Comparison of ENCODE assay signal across 1 cellular context in the genomic region with DNA sequence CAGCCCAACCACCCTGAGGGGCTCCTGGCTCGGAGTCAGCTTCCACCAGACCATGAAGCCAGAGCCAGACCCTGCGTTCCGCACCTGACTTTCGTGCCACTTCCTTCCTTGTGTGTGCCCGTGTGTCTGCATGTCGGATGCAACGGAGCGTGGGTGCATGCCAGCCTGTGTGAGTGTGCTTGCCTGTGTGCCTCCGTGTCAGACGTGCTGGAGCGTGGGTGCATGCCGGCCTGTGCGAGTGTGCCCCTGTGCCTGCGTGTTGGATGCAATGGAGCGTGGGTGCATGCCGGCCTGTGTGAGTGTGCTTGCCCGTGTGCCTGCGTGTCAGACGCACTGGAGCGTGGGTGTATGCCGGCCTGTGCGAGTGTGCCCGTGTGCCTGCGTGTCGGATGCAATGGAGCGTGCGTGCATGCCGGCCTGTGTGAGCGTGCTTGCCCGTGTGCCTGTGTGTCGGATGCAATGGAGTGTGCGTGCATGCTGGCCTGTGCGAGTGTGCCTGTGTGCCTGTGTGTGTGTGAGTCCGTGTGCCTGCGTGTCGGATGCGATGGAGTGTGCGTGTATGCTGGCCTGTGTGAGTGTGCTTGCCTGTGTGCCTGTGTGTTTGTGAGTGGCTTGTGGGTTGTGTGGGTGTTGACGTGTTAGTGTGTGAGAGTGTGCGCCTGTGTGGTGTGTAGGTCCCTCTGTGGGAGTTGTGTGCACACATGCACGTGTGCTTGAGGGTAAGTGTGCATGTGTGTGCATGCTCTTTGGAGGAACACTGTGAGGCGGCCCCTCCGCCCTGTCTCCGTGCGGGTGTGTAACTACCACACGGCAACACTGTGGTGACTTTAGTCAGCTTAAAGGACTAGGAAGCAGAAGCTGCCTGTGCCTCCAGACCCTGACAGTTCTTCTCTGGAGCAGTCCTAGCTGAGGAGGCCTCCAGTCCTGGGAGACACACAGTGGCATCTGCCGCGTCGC.
TF ChIP-seq lines count a peak whose summit lies in the region.

No MANE protein-coding gene starts in this region.

TF ChIP-seq in H1, 55 proteins besides CTCF, POLR2A, EP300 and RAD21:
- TF ChIP-seq, protein P1, sequence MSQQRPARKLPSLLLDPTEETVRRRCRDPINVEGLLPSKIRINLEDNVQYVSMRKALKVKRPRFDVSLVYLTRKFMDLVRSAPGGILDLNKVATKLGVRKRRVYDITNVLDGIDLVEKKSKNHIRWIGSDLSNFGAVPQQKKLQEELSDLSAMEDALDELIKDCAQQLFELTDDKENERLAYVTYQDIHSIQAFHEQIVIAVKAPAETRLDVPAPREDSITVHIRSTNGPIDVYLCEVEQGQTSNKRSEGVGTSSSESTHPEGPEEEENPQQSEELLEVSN (IDR thresholded peaks at IDR 0.05), result no peak
- TF ChIP-seq KDM1A (IDR thresholded peaks at IDR 0.05; ENCODE audit: borderline replicate concordance, low read length) (no peak), CEBPB (IDR thresholded peaks at IDR 0.05; ENCODE audit: low read depth, low read length) (no peak), JUND (IDR thresholded peaks at IDR 0.05; ENCODE audit: low read length) (no peak), TCF12 (IDR thresholded peaks at IDR 0.05; ENCODE audit: low read depth, low read length) (no peak), SP1 (IDR thresholded peaks at IDR 0.05; ENCODE audit: low read depth, low read length) (no peak), TEAD4 (IDR thresholded peaks at IDR 0.05; ENCODE audit: low read depth, low read length) (no peak), GABPA (IDR thresholded peaks at IDR 0.05; ENCODE audit: borderline replicate concordance, insufficient read depth, low read length) (no peak), ASH2L (IDR thresholded peaks at IDR 0.05; ENCODE audit: low read length) (no peak), SAP30 (IDR thresholded peaks at IDR 0.05; ENCODE audit: insufficient read depth, insufficient replicate concordance, low read length) (no peak), JUN (IDR thresholded peaks at IDR 0.05; ENCODE audit: low read depth, low read length) (no peak), SIRT6 (IDR thresholded peaks at IDR 0.05; ENCODE audit: low read length) (no peak), TAF7 (optimal IDR thresholded peaks at IDR 0.05; ENCODE audit: borderline replicate concordance, low read depth, low read length) (no peak), RNF2 (IDR thresholded peaks at IDR 0.05; ENCODE audit: borderline replicate concordance, low read depth, low read length, missing control alignments, poor library complexity, severe bottlenecking) (no peak), BRCA1 (IDR thresholded peaks at IDR 0.05; ENCODE audit: low read depth, low read length) (no peak), EZH2 (IDR thresholded peaks at IDR 0.05; ENCODE audit: low read depth, low read length, severe bottlenecking) (no peak), GTF2F1 (IDR thresholded peaks at IDR 0.05; ENCODE audit: borderline replicate concordance, low read depth, low read length) (no peak)
- TF ChIP-seq, protein P2, sequence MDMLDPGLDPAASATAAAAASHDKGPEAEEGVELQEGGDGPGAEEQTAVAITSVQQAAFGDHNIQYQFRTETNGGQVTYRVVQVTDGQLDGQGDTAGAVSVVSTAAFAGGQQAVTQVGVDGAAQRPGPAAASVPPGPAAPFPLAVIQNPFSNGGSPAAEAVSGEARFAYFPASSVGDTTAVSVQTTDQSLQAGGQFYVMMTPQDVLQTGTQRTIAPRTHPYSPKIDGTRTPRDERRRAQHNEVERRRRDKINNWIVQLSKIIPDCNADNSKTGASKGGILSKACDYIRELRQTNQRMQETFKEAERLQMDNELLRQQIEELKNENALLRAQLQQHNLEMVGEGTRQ (IDR thresholded peaks at IDR 0.05; ENCODE audit: low read length), result no peak
